15 cellular contexts compared by ENCODE assay signal in the genomic region with DNA sequence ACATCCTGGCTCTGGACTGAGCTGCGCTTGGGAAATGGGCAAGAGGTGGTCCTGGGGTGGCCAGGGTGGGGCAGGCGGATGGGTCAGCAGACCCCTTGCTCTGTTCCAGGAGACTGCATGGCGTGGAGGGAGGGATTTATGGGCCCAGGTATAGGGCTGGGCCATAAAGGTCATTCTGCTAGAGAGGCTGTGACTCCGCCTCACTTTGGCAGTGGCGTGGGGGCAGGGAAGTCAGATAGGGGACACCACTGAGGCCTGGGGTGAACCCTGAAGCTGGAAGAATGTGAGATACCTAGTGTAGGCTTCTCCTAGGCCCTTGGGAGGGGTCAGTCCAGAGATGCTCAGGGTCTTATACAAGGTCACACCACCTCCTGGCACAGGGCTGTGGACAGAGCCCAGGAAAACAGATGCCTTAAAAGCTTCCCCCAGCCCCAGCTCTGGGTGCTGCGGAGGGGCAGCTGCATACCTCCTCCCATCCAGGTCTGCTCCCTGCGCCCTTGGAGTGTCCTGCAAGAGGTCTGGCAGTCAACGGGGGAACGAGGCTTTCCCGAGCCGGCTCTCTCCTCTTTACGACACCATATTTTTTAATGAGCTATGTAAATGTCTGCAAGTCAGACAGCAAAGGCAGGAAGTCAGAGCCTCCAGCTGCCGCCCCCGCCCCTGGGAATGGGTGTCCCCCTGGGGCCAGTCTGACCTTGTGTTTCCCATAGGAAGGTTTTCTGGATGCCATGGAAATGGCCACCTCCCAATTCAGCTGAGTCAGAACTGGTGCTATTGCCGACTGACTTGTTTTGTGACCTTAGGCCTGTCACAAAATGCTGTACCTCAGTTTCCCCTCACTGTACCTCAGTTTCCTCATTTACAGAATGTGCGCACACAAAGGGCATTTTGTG. TPM values are rescaled to one million over a fixed set of nuclear protein-coding genes. Genes with fewer than 3 reads are reported as not detected.
DNase-seq lines count a peak whose midpoint lies in the region; ATAC-seq and TF ChIP-seq lines count a peak whose summit lies in the region.
"Had no signal": no experiment of that assay in that cellular context is flagged by ENCODE, and none has a peak within 500 bp of the region (broad histone marks: within the 10 kb centered on the region; RNA-seq: fewer than 3 reads in every experiment).

No MANE protein-coding gene starts in this region.

- 46% methylated on average over 16 of the region's 16 CpGs for WGBS in smooth muscle cell (ENCODE audit: low lambda C conversion rate)

- H3K4me3 ChIP-seq in WERI-Rb-1 (ENCODE audit: low read depth, low read length), result no peak overlapping the region
- no peak overlapping the region for H3K4me3 ChIP-seq in fibroblast of villous mesenchyme (ENCODE audit: low read depth, low read length)
- H3K4me3 ChIP-seq in smooth muscle cell, result no peak overlapping the region
- H3K4me3 ChIP-seq: Peyer's patch, spleen had no signal

- H3K9me3 ChIP-seq in WERI-Rb-1 (ENCODE audit: severe bottlenecking) (no peaks in the 10 kb centered on the region), smooth muscle cell (replicated peaks; ENCODE audit: low read depth) (no peaks in the 10 kb centered on the region), T-helper 17 cell (ENCODE audit: control insufficient read depth, low read length, poor library complexity, severe bottlenecking) (no peaks in the 10 kb centered on the region)
- H3K9me3 ChIP-seq: Peyer's patch, spleen had no signal

- TF ChIP-seq CTCF in WERI-Rb-1 (IDR thresholded peaks at IDR 0.05; ENCODE audit: low read depth, low read length), result no peak
- no peak for TF ChIP-seq CTCF in fibroblast of villous mesenchyme (IDR thresholded peaks at IDR 0.05; ENCODE audit: insufficient read depth, low read depth, low read length)
- TF ChIP-seq CTCF in smooth muscle cell (IDR thresholded peaks at IDR 0.05; ENCODE audit: borderline replicate concordance, insufficient read depth, poor library complexity, severe bottlenecking), result no peak

- ATAC-seq in HG02571 (IDR thresholded peaks at IDR 0.05; ENCODE audit: unreplicated experiment) (no peak), T-helper 17 cell (no peak)

- no peaks in the 10 kb centered on the region for H3K79me2 ChIP-seq in smooth muscle cell (ENCODE audit: low read depth)

- H3K27ac ChIP-seq in WERI-Rb-1 (peak overlapping the region; percentile 88), smooth muscle cell (ENCODE audit: low read depth) (peak overlapping the region; percentile 68)
- H3K27ac ChIP-seq: spleen had no signal

- peaks cover 41% of the 10 kb centered on the region for H3K27me3 Mint-ChIP-seq in T-helper 17 cell

- peaks cover 41% of the 10 kb centered on the region for H3K4me1 ChIP-seq in smooth muscle cell (ENCODE audit: low read depth)
- H3K4me1 ChIP-seq: Peyer's patch had no signal

- no peaks in the 10 kb centered on the region for H3K27me3 ChIP-seq in WERI-Rb-1 (ENCODE audit: insufficient read depth, low read depth, severe bottlenecking)
- H3K27me3 ChIP-seq in smooth muscle cell (ENCODE audit: low read depth), result no peaks in the 10 kb centered on the region
- H3K27me3 ChIP-seq: Peyer's patch had no signal

- H3K4me3 Mint-ChIP-seq in T-helper 17 cell, result no peak overlapping the region

- H2AFZ ChIP-seq in smooth muscle cell (ENCODE audit: low read depth), result no peak overlapping the region

- H3K4me2 ChIP-seq in smooth muscle cell, result peak overlapping the region; percentile 40

- peaks cover 4% of the 10 kb centered on the region for H3K36me3 Mint-ChIP-seq in T-helper 17 cell (ENCODE audit: low read depth)

- H3K9ac ChIP-seq in smooth muscle cell (ENCODE audit: low read depth), result no peak overlapping the region

- peaks cover 10% of the 10 kb centered on the region for H3K4me1 Mint-ChIP-seq in T-helper 17 cell

- H4K20me1 ChIP-seq in smooth muscle cell (ENCODE audit: low read depth), result no peaks in the 10 kb centered on the region

- peak; percentile 44 for DNase-seq in NCI-H82 (lab: John Stamatoyannopoulos, UW)
- no peak for DNase-seq in NCI-H82 treated with DMSO at 0.1 percent for 48 hours (lab: John Stamatoyannopoulos, UW; ENCODE audit: unreplicated experiment)
- no peak for DNase-seq in WERI-Rb-1
- peak; percentile 54 for DNase-seq in fibroblast of villous mesenchyme (ENCODE audit: low read depth)
- no peak for DNase-seq in smooth muscle cell (lab: John Stamatoyannopoulos, UW; ENCODE audit: unreplicated experiment)
- no peak for DNase-seq in T-helper 17 cell
- no peak for DNase-seq in inferior parietal cortex (ENCODE audit: extremely low spot score)
- DNase-seq: activated CD4-positive, alpha-beta T cell treated with anti-CD3 and anti-CD28 coated beads for 48 hours; activated T-cell treated with anti-CD3 and anti-CD28 coated beads, Interleukin-2, amount 50 U/mL, for 48 hours; COR-L47; effector memory CD4-positive, alpha-beta T cell; Peyer's patch; spleen had no signal

- no peak overlapping the region for H3K27ac Mint-ChIP-seq in T-helper 17 cell

- H3K36me3 ChIP-seq in WERI-Rb-1 (no peaks in the 10 kb centered on the region), smooth muscle cell (ENCODE audit: low read depth) (no peaks in the 10 kb centered on the region)
- H3K36me3 ChIP-seq: Peyer's patch, spleen had no signal

- peaks cover 15% of the 10 kb centered on the region for H3F3A ChIP-seq in smooth muscle cell (ENCODE audit: low read depth)

RNA-seq across cellular contexts. Expression of a gene that starts 26.3 kb away (rescaled TPM):
- total RNA-seq in fibroblast of villous mesenchyme (not detected in 2 replicates), smooth muscle cell (3.5 and 8.2 TPM in 2 replicates), T-helper 17 cell (not detected)
- 11.1 and 13.4 TPM in 2 replicates for polyA plus RNA-seq in smooth muscle cell
- total RNA-seq: T-helper 2 cell treated with Interferon-gamma antibody and Interleukin-4, amounts not matched to agents 100 ng/mL and 5 ng/mL, for 36 hours had no signal

Comparison
In these comparisons a context has a peak if more than half of its experiments do, and no peak if none do; other contexts are left out.
1. DNase-seq: peak in NCI-H82 (single experiment) and fibroblast of villous mesenchyme (single experiment); none in NCI-H82 treated with DMSO at 0.1 percent for 48 hours (single experiment), WERI-Rb-1 (single experiment), smooth muscle cell (single experiment), T-helper 17 cell (0 of 3) and inferior parietal cortex (single experiment).